Comparison of ENCODE assay signal across 10 cellular contexts in genomic region chr19:16002380-16002779, GRCh38. TPM values are rescaled to one million over a fixed set of nuclear protein-coding genes. Genes with fewer than 3 reads are reported as not detected.
DNase-seq lines count a peak whose midpoint lies in the region; ATAC-seq, FAIRE-seq and TF ChIP-seq lines count a peak whose summit lies in the region.
"Had no signal": no experiment of that assay in that cellular context is flagged by ENCODE, and none has a peak within 500 bp of the region (broad histone marks: within the 10 kb centered on the region; RNA-seq: fewer than 3 reads in every experiment).

No MANE protein-coding gene starts in this region.

- peaks cover 17% of the 10 kb centered on the region for H3K4me1 ChIP-seq in left ventricle myocardium inferior
- peaks cover 28% of the 10 kb centered on the region for H3K4me1 ChIP-seq in GM12878 (ENCODE audit: control insufficient read depth, insufficient read depth, low read length)
- H3K4me1 ChIP-seq in mucosa of rectum (ENCODE audit: control insufficient read depth in 2 of 2, insufficient read depth in 2 of 2, low read length in 2 of 2): no peaks in the 10 kb centered on the region

- no peaks in the 10 kb centered on the region for H3K79me2 ChIP-seq in GM12878 (ENCODE audit: control insufficient read depth, insufficient read depth, low read length)

- ATAC-seq in left ventricle myocardium superior (no peak), GM12878 (no peak), HG03342 (IDR thresholded peaks at IDR 0.05; ENCODE audit: unreplicated experiment) (no peak)
- ATAC-seq in activated CD4-positive, CD25-positive, alpha-beta regulatory T cell treated with anti-CD3 and anti-CD28 coated beads, Interleukin-2, amount 50 U/mL, for 24 hours: no peak

- H3K27ac ChIP-seq in left ventricle myocardium inferior (replicated peaks) (peak overlapping the region; percentile 6), GM12878 (ENCODE audit: control insufficient read depth, insufficient read depth) (peak overlapping the region; percentile 67), mucosa of rectum (ENCODE audit: low read depth in 2 of 2, low read length in 2 of 2) (no peak overlapping the region)

- RAD21 ChIA-PET in GM12878 (lab: Charles Lee; ENCODE audit: unreplicated experiment): interaction anchor here (1.3 kb wide), 1 partner anchor 39 kb away, joined by 3 read pairs; no protein-coding TSS in a partner anchor

- H3K4me3 ChIP-seq in left ventricle myocardium inferior (peak overlapping the region; percentile 53), GM12878 (peak overlapping the region; percentile 63; the same call in 1 of the 2 replicates), mucosa of rectum (ENCODE audit: low read length in 2 of 2) (peak overlapping the region; percentile 36 to 46)

- intact Hi-C loops in left ventricle myocardium inferior (cut with micrococcal nuclease): no loop called here
- intact Hi-C loops in left ventricle myocardium superior (cut with micrococcal nuclease): no loop called here
- intact Hi-C loops in GM12878 (cut with micrococcal nuclease; ENCODE audit: unreplicated experiment): no loop called here

- H3K27me3 ChIP-seq in left ventricle myocardium inferior (ENCODE audit: low read depth): peaks cover 6% of the 10 kb centered on the region
- H3K27me3 ChIP-seq in GM12878 (replicated peaks in 1 of 2; ENCODE audit: control insufficient read depth in 2 of 2, insufficient read depth in 2 of 2, low read length in 1 of 2): no peaks in the 10 kb centered on the region
- no peaks in the 10 kb centered on the region for H3K27me3 ChIP-seq in mucosa of rectum (ENCODE audit: control insufficient read depth in 2 of 2, insufficient read depth in 2 of 2, low read length in 2 of 2)

- TF ChIP-seq EP300 in GM12878 (IDR thresholded peaks at IDR 0.05; ENCODE audit: borderline replicate concordance in 1 of 2, control insufficient read depth in 1 of 2, low read depth in 2 of 2, low read length in 2 of 2): no peak

- BruUV-seq in GM12878 (replicated peaks; lab: Mats Ljungman, UMichigan): no TSS peak

- WGBS in GM12878 (ENCODE audit: insufficient coverage, insufficient replicate concordance, low lambda C conversion rate, missing lambda C conversion rate): 73% methylated on average over 7 of the region's 7 CpGs

- H3K9me3 ChIP-seq in left ventricle myocardium inferior (replicated peaks): peaks cover 4% of the 10 kb centered on the region
- H3K9me3 ChIP-seq in GM12878 (replicated peaks; ENCODE audit: control insufficient read depth, insufficient read depth, low read length): no peaks in the 10 kb centered on the region
- H3K9me3 ChIP-seq in mucosa of rectum (ENCODE audit: control insufficient read depth in 2 of 2, low read length in 2 of 2): no peaks in the 10 kb centered on the region

- H4K20me1 ChIP-seq in GM12878 (ENCODE audit: control insufficient read depth, insufficient read depth): no peaks in the 10 kb centered on the region

- CTCF ChIA-PET in GM12878 (lab: Yijun Ruan, JAX): interaction anchor here (0.9 to 1.8 kb wide), 3 partner anchors 39 to 179 kb away, joined by 3 to 5 read pairs (median 5); partner anchors contain the start of gene HSH2D

- peak overlapping the region; percentile 90 for H2AFZ ChIP-seq in GM12878 (ENCODE audit: control insufficient read depth, low read depth, low read length)

- H3K4me2 ChIP-seq in GM12878 (ENCODE audit: control insufficient read depth, insufficient read depth): peak overlapping the region; percentile 80

- TF ChIP-seq RAD21 in GM12878 (IDR thresholded peaks at IDR 0.05; ENCODE audit: insufficient read depth, low read depth, low read length): no peak

- SMC1A ChIA-PET in GM12878 (lab: Charles Lee; ENCODE audit: uncharacterized antibody, unreplicated experiment): interaction anchor here (0.9 to 1.1 kb wide), 3 partner anchors 25 to 160 kb away, joined by 3 to 4 read pairs (median 3); no protein-coding TSS in a partner anchor

- no peak for FAIRE-seq in GM12878 (lab: Jason Lieb, UNC)

- no peak for TF ChIP-seq POLR2A in GM12878 (IDR thresholded peaks at IDR 0.05; ENCODE audit: low read depth, low read length)

- no peak for DNase-seq in left ventricle myocardium inferior
- DNase-seq in left ventricle myocardium superior: no peak
- DNase-seq in GM12878 (ENCODE audit: low read depth, low spot score): no peak
- no peak for DNase-seq in midbrain (lab: John Stamatoyannopoulos, UW)
- no peak for DNase-seq in EL
- DNase-seq: foreskin melanocyte, NCI-H226 had no signal

- in situ Hi-C loops in GM12878 (cut with MboI): no loop called here

- POLR2A ChIA-PET in GM12878 (lab: Charles Lee): interaction anchor here (0.9 kb wide), 1 partner anchor 82 kb away, joined by 4 read pairs; no protein-coding TSS in a partner anchor

- no peaks in the 10 kb centered on the region for H3K36me3 ChIP-seq in left ventricle myocardium inferior
- H3K36me3 ChIP-seq in GM12878 (ENCODE audit: control insufficient read depth in 2 of 2, insufficient read depth in 2 of 2, low read length in 1 of 2): no peaks in the 10 kb centered on the region
- H3K36me3 ChIP-seq in mucosa of rectum (ENCODE audit: control insufficient read depth in 2 of 2, insufficient read depth in 2 of 2, low read length in 2 of 2): no peaks in the 10 kb centered on the region

- H3K9ac ChIP-seq in GM12878 (ENCODE audit: control insufficient read depth, insufficient read depth, low read length): 0 out of 2 replicates have a peak overlapping the region, but pooled peaks have one; percentile 12
- H3K9ac ChIP-seq in mucosa of rectum (ENCODE audit: low read depth in 1 of 2, low read length in 2 of 2): peak overlapping the region in 1 of 2 donors; percentile 34

- no peak for TF ChIP-seq CTCF in left ventricle myocardium inferior (IDR thresholded peaks at IDR 0.05; ENCODE audit: borderline replicate concordance)
- no peak for TF ChIP-seq CTCF in GM12878 (IDR thresholded peaks at IDR 0.05 in 2 of 3, conservative IDR thresholded peaks at IDR 0.05 in 1 of 3; ENCODE audit: control insufficient read depth in 2 of 3, extremely low read depth in 1 of 3, insufficient read depth in 1 of 3, low read depth in 3 of 3, low read length in 3 of 3)

TF ChIP-seq in GM12878, 131 proteins besides CTCF, POLR2A, EP300 and RAD21:
- TF ChIP-seq DPF2 (IDR thresholded peaks at IDR 0.05): no peak
- TF ChIP-seq RELB (IDR thresholded peaks at IDR 0.05; ENCODE audit: low read depth): no peak
- TF ChIP-seq HDGF (IDR thresholded peaks at IDR 0.05): no peak

RNA-seq across cellular contexts. Expression of gene OR10H4, which starts 53.6 kb away (rescaled TPM):
- total RNA-seq in left ventricle myocardium inferior: not detected
- total RNA-seq in left ventricle myocardium superior: not detected
- total RNA-seq in GM12878 (2013; cell fraction: nucleolus; rRNA removed): not detected in 2 replicates
- not detected in 2 replicates for total RNA-seq in GM12878 (2014; rRNA removed)
- total RNA-seq in GM12878 (2014; rRNA removed; fragmentation: Illumina TruSeq; extraction: Trizol): not detected in 2 replicates
- total RNA-seq in GM12878 (2021): not detected in 2 replicates
- not detected for polyA plus RNA-seq in GM12878 (2011; ENCODE audit: low read depth)
- not detected in 2 replicates for polyA plus RNA-seq in GM12878 (2011; rRNA removed)
- polyA plus RNA-seq in GM12878 (2011; cell fraction: cytosol; rRNA removed): not detected in 2 replicates
- polyA plus RNA-seq in GM12878 (2011; cell fraction: nucleus; rRNA removed): not detected in 2 replicates
- polyA plus RNA-seq in GM12878 (2012): not detected in 2 replicates
- polyA plus RNA-seq in GM12878 (2014; fragmentation: Illumina TruSeq; extraction: Trizol): not detected in 2 replicates
- not detected for polyA plus RNA-seq in GM12878 (2014; fragmentation: Nextera tagmentation; extraction: Ambion mirVana)
- not detected in 2 replicates for polyA plus RNA-seq in GM12878 (2014; rRNA removed)
- not detected for polyA plus RNA-seq in GM12878 (2016; fragmentation: Nextera tagmentation; extraction: Ambion mirVana)
- not detected in 2 replicates for polyA minus RNA-seq in GM12878 (2011; rRNA and poly(A)+ RNA removed)
- polyA minus RNA-seq in GM12878 (2011; cell fraction: cytosol; rRNA and poly(A)+ RNA removed): not detected in 2 replicates
- not detected in 2 replicates for polyA minus RNA-seq in GM12878 (2011; cell fraction: nucleus; rRNA and poly(A)+ RNA removed)

Comparison
In these comparisons a context has a peak if more than half of its experiments do, and no peak if none do; other contexts are left out.
1. H3K27ac ChIP-seq: peak in left ventricle myocardium inferior (single experiment) and GM12878 (single experiment); none in mucosa of rectum (0 of 2).
2. Peak in every context shown above with its lines, with median percentiles within 50 percentile points of each other: H3K4me3 ChIP-seq.